ENCODE assay signal across 22 cellular contexts in the genomic region with DNA sequence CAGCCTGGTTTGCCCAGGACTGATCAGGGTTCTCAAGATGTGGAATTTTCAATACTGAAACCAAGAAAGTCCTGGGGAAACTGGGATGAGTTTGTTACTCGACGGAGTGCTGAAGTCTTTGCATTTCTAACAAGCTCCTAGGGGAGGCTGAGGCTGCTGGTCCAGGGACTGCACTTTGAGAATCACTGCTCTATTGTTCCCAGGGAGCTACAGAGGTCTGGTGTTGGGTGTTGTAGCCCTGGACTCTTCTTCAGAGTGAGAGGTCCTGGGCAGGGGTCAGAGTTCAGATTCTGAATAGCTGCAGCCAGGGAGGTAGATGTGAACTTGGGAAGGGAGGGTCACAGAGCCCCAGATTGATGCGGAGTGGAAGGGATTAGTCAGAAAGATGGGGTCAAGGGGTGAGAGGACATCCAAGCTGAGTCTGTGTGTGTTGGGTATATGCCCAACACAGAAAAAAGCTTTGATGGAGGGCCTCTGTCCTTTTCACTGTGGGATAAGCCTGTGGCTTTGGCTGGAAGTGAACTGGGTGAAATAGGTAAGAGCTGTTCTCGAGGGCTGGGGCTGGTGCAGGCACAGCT. TPM values are rescaled to one million over a fixed set of nuclear protein-coding genes. Genes with fewer than 3 reads are reported as not detected.
"Had no signal": no experiment of that assay in that cellular context is flagged by ENCODE, and none has a peak within 500 bp of the region (broad histone marks: within the 10 kb centered on the region; RNA-seq: fewer than 3 reads in every experiment).

No MANE protein-coding gene starts in this region.

- H3K27ac Mint-ChIP-seq: activated CD8-positive, alpha-beta memory T cell treated with anti-CD3 and anti-CD28 coated beads, Interleukin-2, amount 10 ng/mL, durations not matched to agents 7 days and 5 days; activated naive CD8-positive, alpha-beta T cell; activated T-cell treated with anti-CD3 and anti-CD28 coated beads, Interleukin-2, amount 50 U/mL, for 24 hours; memory B cell; natural killer cell treated with Interleukin-12 subunit alpha and Interleukin-12 subunit beta and Interleukin-15 and Interleukin-18, amount 100 ng/mL, for 72 hours; stimulated activated memory B cell treated with anti-CD40 and anti-IgM and Interleukin-4, amounts not matched to agents 10 μg/mL and 1 μg/mL and 100 μg/mL, for 72 hours; type B pancreatic cell had no signal

- H3K9me3 ChIP-seq: SK-N-SH had no signal

- H3K4me2 ChIP-seq: SK-N-SH, smooth muscle cell had no signal

- H3K9ac ChIP-seq: SK-N-SH had no signal

- H3K4me3 ChIP-seq: smooth muscle cell had no signal

- ATAC-seq: activated CD4-positive, CD25-positive, alpha-beta regulatory T cell treated with anti-CD3 and anti-CD28 coated beads, Interleukin-2, amount 50 U/mL, for 24 hours; activated CD8-positive, alpha-beta memory T cell treated with anti-CD3 and anti-CD28 coated beads, Interleukin-2, amount 10 ng/mL, durations not matched to agents 7 days and 5 days; natural killer cell treated with Interleukin-12 subunit alpha and Interleukin-12 subunit beta and Interleukin-15 and Interleukin-18, amount 100 ng/mL, for 72 hours; stimulated activated memory B cell treated with anti-CD40 and anti-IgM and Interleukin-4, amounts not matched to agents 10 μg/mL and 1 μg/mL and 100 μg/mL, for 72 hours had no signal

- H3K4me1 Mint-ChIP-seq: memory B cell; stimulated activated memory B cell treated with anti-CD40 and anti-IgM and Interleukin-4, amounts not matched to agents 10 μg/mL and 1 μg/mL and 100 μg/mL, for 72 hours had no signal

- H3K9me3 Mint-ChIP-seq: activated T-cell treated with anti-CD3 and anti-CD28 coated beads, Interleukin-2, amount 50 U/mL, for 24 hours; memory B cell; natural killer cell treated with Interleukin-12 subunit alpha and Interleukin-12 subunit beta and Interleukin-15 and Interleukin-18, amount 100 ng/mL, for 72 hours; stimulated activated memory B cell treated with anti-CD40 and anti-IgM and Interleukin-4, amounts not matched to agents 10 μg/mL and 1 μg/mL and 100 μg/mL, for 72 hours; type B pancreatic cell had no signal

- FAIRE-seq: islet of Langerhans, TTC549 had no signal

- H3K36me3 Mint-ChIP-seq: activated CD8-positive, alpha-beta memory T cell treated with anti-CD3 and anti-CD28 coated beads, Interleukin-2, amount 10 ng/mL, durations not matched to agents 7 days and 5 days; memory B cell; natural killer cell treated with Interleukin-12 subunit alpha and Interleukin-12 subunit beta and Interleukin-15 and Interleukin-18, amount 100 ng/mL, for 72 hours; stimulated activated memory B cell treated with anti-CD40 and anti-IgM and Interleukin-4, amounts not matched to agents 10 μg/mL and 1 μg/mL and 100 μg/mL, for 72 hours; type B pancreatic cell had no signal

- H3K4me3 Mint-ChIP-seq: activated CD8-positive, alpha-beta memory T cell treated with anti-CD3 and anti-CD28 coated beads, Interleukin-2, amount 10 ng/mL, durations not matched to agents 7 days and 5 days; activated naive CD8-positive, alpha-beta T cell; activated T-cell treated with anti-CD3 and anti-CD28 coated beads, Interleukin-2, amount 50 U/mL, for 24 hours; memory B cell; natural killer cell treated with Interleukin-12 subunit alpha and Interleukin-12 subunit beta and Interleukin-15 and Interleukin-18, amount 100 ng/mL, for 72 hours; stimulated activated memory B cell treated with anti-CD40 and anti-IgM and Interleukin-4, amounts not matched to agents 10 μg/mL and 1 μg/mL and 100 μg/mL, for 72 hours; type B pancreatic cell had no signal

- DNase-seq: activated CD4-positive, alpha-beta T cell treated with anti-CD3 and anti-CD28 coated beads, Interleukin-2, amount 50 U/mL, for 48 hours; activated CD8-positive, alpha-beta memory T cell treated with anti-CD3 and anti-CD28 coated beads, Interleukin-2, amount 10 ng/mL, durations not matched to agents 7 days and 5 days; activated effector memory CD4-positive, alpha-beta T cell treated with Interleukin-2 at 50 U/mL for 16 hours; activated T-cell treated with anti-CD3 and anti-CD28 coated beads, Interleukin-2, amount 50 U/mL, for 24 hours; cortex of kidney; effector CD8-positive, alpha-beta T cell; Right ventricle myocardium superior; SK-N-SH had no signal

- H3K27me3 Mint-ChIP-seq: activated CD8-positive, alpha-beta memory T cell treated with anti-CD3 and anti-CD28 coated beads, Interleukin-2, amount 10 ng/mL, durations not matched to agents 7 days and 5 days had no signal

RNA-seq across cellular contexts. Expression of gene TMEM238L, which starts 14.1 kb away (rescaled TPM):
- total RNA-seq: activated CD8-positive, alpha-beta memory T cell treated with anti-CD3 and anti-CD28 coated beads, Interleukin-2, amount 10 ng/mL, durations not matched to agents 7 days and 5 days; epithelial cell of proximal tubule; natural killer cell treated with Interleukin-12 subunit alpha and Interleukin-12 subunit beta and Interleukin-15 and Interleukin-18, amount 100 ng/mL, for 72 hours; osteocyte; renal cortical epithelial cell; Right ventricle myocardium superior; smooth muscle cell; subcutaneous adipose tissue; T-helper 1 cell treated with Interleukin-12 subunit alpha and Interleukin-12 subunit beta and Interleukin-4 antibody, amounts not matched to agents 30 ng/mL and 1 ng/mL, for 36 hours had no signal
- polyA plus RNA-seq: SK-N-SH, smooth muscle cell had no signal

RNA-seq across cellular contexts. Expression of gene PIRT, which starts 48.1 kb away (rescaled TPM):
- total RNA-seq: activated CD8-positive, alpha-beta memory T cell treated with anti-CD3 and anti-CD28 coated beads, Interleukin-2, amount 10 ng/mL, durations not matched to agents 7 days and 5 days; epithelial cell of proximal tubule; natural killer cell treated with Interleukin-12 subunit alpha and Interleukin-12 subunit beta and Interleukin-15 and Interleukin-18, amount 100 ng/mL, for 72 hours; osteocyte; renal cortical epithelial cell; Right ventricle myocardium superior; smooth muscle cell; subcutaneous adipose tissue; T-helper 1 cell treated with Interleukin-12 subunit alpha and Interleukin-12 subunit beta and Interleukin-4 antibody, amounts not matched to agents 30 ng/mL and 1 ng/mL, for 36 hours had no signal
- polyA plus RNA-seq: SK-N-SH, smooth muscle cell had no signal

RNA-seq across cellular contexts. Expression of gene TMEM220, which starts 60.0 kb away (rescaled TPM):
- total RNA-seq: epithelial cell of proximal tubule had no signal
